8 cellular contexts compared by ENCODE assay signal in genomic region chr1:28926629-28927441, GRCh38. TPM values are rescaled to one million over a fixed set of nuclear protein-coding genes. Genes with fewer than 3 reads are reported as not detected.
DNase-seq lines count a peak whose midpoint lies in the region; ATAC-seq and TF ChIP-seq lines count a peak whose summit lies in the region.

No MANE protein-coding gene starts in this region.

- TF ChIP-seq CTCF in SU-DHL-6 (IDR thresholded peaks at IDR 0.05; ENCODE audit: insufficient read depth, low read length, poor library complexity, severe bottlenecking) (no peak), fibroblast of villous mesenchyme (IDR thresholded peaks at IDR 0.05; ENCODE audit: insufficient read depth, low read depth, low read length) (no peak)

- H2AFZ ChIP-seq in SU-DHL-6 (ENCODE audit: low read depth, low read length, severe bottlenecking) = no peak overlapping the region

- ATAC-seq in GM21367 (IDR thresholded peaks at IDR 0.05; ENCODE audit: unreplicated experiment) (peak; percentile 74), HG03571 (IDR thresholded peaks at IDR 0.05; ENCODE audit: unreplicated experiment) (peak; percentile 81)

- no peaks in the 10 kb centered on the region for H3K9me3 ChIP-seq in SU-DHL-6 (ENCODE audit: insufficient read depth, low read length)
- no peaks in the 10 kb centered on the region for H3K9me3 ChIP-seq in subcutaneous abdominal adipose tissue (ENCODE audit: control insufficient read depth in 5 of 5, low read length in 5 of 5)

- peaks cover 24% of the 10 kb centered on the region for H3F3A ChIP-seq in SU-DHL-6 (ENCODE audit: insufficient read depth)

- peaks cover 8% of the 10 kb centered on the region for H4K20me1 ChIP-seq in SU-DHL-6 (ENCODE audit: low read depth, low read length)

- no peaks in the 10 kb centered on the region for H3K9me2 ChIP-seq in SU-DHL-6 (replicated peaks; ENCODE audit: insufficient read depth, low read length)

- H3K79me2 ChIP-seq in SU-DHL-6 (ENCODE audit: insufficient read depth, low read length) = peaks cover 87% of the 10 kb centered on the region

- no peaks in the 10 kb centered on the region for H3K36me3 ChIP-seq in SU-DHL-6 (ENCODE audit: low read length)
- H3K36me3 ChIP-seq in subcutaneous abdominal adipose tissue (ENCODE audit: control insufficient read depth in 5 of 5, insufficient read depth in 5 of 5, low read length in 5 of 5) = no peaks in the 10 kb centered on the region

- H3K4me3 ChIP-seq in SU-DHL-6 (ENCODE audit: insufficient read depth, low read length, poor library complexity, severe bottlenecking) (peak overlapping the region; percentile 36), fibroblast of villous mesenchyme (ENCODE audit: low read depth, low read length) (no peak overlapping the region), subcutaneous abdominal adipose tissue (ENCODE audit: low read depth in 1 of 5, low read length in 5 of 5) (peak overlapping the region in 3 of 5 donors; percentile 30 to 47 (median 34))

- peak overlapping the region; percentile 91 for H3K27ac ChIP-seq in SU-DHL-6 (ENCODE audit: low read depth, low read length)
- H3K27ac ChIP-seq in subcutaneous abdominal adipose tissue (ENCODE audit: low read depth, low read length) = peak overlapping the region; percentile 50

- H3K9ac ChIP-seq in SU-DHL-6 (ENCODE audit: low read length) (peak overlapping the region; percentile 30), subcutaneous abdominal adipose tissue (ENCODE audit: low read length in 5 of 5) (peak overlapping the region in 1 of 5 donors; percentile 11)

- H3K4me1 ChIP-seq in subcutaneous abdominal adipose tissue (ENCODE audit: control insufficient read depth in 5 of 5, insufficient read depth in 5 of 5, low read length in 5 of 5) = peaks cover 5 to 31% (median 26%) of the 10 kb centered on the region in 5 donors

- no peaks in the 10 kb centered on the region for H3K27me3 ChIP-seq in SU-DHL-6 (ENCODE audit: low read length)
- no peaks in the 10 kb centered on the region for H3K27me3 ChIP-seq in subcutaneous abdominal adipose tissue (ENCODE audit: control insufficient read depth in 5 of 5, insufficient read depth in 4 of 5, low read length in 5 of 5)

- H3K4me2 ChIP-seq in SU-DHL-6 (ENCODE audit: low read depth, low read length, poor library complexity, severe bottlenecking) = peak overlapping the region; percentile 83

- peak; percentile 33 for DNase-seq in NCI-H146 (lab: John Stamatoyannopoulos, UW)
- DNase-seq in NCI-H146 treated with DMSO at 0.1 percent for 48 hours (lab: John Stamatoyannopoulos, UW; ENCODE audit: unreplicated experiment) = no peak
- DNase-seq in fibroblast of villous mesenchyme (ENCODE audit: low read depth) = peak; percentile 18
- no peak for DNase-seq in NCI-H446 (lab: John Stamatoyannopoulos, UW)

RNA-seq across cellular contexts. Expression of gene EPB41, which starts 12.5 kb away (rescaled TPM):
- total RNA-seq in fibroblast of villous mesenchyme = 5.5 and 9.5 TPM in 2 replicates

Comparison
In these comparisons a context has a peak if more than half of its experiments do, and no peak if none do; other contexts are left out.
1. DNase-seq: peak in NCI-H146 (single experiment) and fibroblast of villous mesenchyme (single experiment); none in NCI-H146 treated with DMSO at 0.1 percent for 48 hours (single experiment) and NCI-H446 (0 of 2).